Comparison of ENCODE assay signal across 13 cellular contexts in genomic region chr16:76976101-76976500, GRCh38.
A peak's percentile ranks its signal among the peaks of the same experiment; 100 is the strongest.
DNase-seq lines count a peak whose midpoint lies in the region; ATAC-seq and TF ChIP-seq lines count a peak whose summit lies in the region.
"Had no signal": no experiment of that assay in that cellular context is flagged by ENCODE, and none has a peak within 500 bp of the region (broad histone marks: within the 10 kb centered on the region; RNA-seq: fewer than 3 reads in every experiment).

No MANE protein-coding gene starts in this region.

- no peak for TF ChIP-seq POLR2A in gastroesophageal sphincter (IDR thresholded peaks at IDR 0.05)

- H3K27ac ChIP-seq in gastroesophageal sphincter = no peak overlapping the region
- H3K27ac ChIP-seq: 22Rv1, ascending aorta, SK-N-MC had no signal

- H3K36me3 ChIP-seq in gastroesophageal sphincter = no peaks in the 10 kb centered on the region
- H3K36me3 ChIP-seq: ascending aorta had no signal

- 44 to 90% methylated on average over 2 to 3 of the region's 3 CpGs for WGBS in gastroesophageal sphincter (ENCODE audit: low coverage in 1 of 2), 2 donors

- H3K4me3 ChIP-seq in gastroesophageal sphincter = no peak overlapping the region
- H3K4me3 ChIP-seq: ascending aorta, mucosa of descending colon, SK-N-MC had no signal

- no peaks in the 10 kb centered on the region for H3K27me3 ChIP-seq in gastroesophageal sphincter
- H3K27me3 ChIP-seq: ascending aorta had no signal

- no peak for TF ChIP-seq EP300 in gastroesophageal sphincter (IDR thresholded peaks at IDR 0.05)

- H3K4me1 ChIP-seq in gastroesophageal sphincter = no peaks in the 10 kb centered on the region
- H3K4me1 ChIP-seq: ascending aorta had no signal

- DNase-seq in NCI-H510A treated with DMSO at 0.1 percent for 48 hours (lab: John Stamatoyannopoulos, UW) (peak; percentile 5), NCI-H510A (lab: John Stamatoyannopoulos, UW) (no peak), amniotic epithelial cell (ENCODE audit: low read depth) (peak; percentile 26), EL (no peak), DMS153 (lab: John Stamatoyannopoulos, UW) (no peak)
- DNase-seq: KBM-7, mucosa of descending colon had no signal

- TF ChIP-seq CTCF in gastroesophageal sphincter (IDR thresholded peaks at IDR 0.05) = no peak

- no peaks in the 10 kb centered on the region for H3K9me3 ChIP-seq in gastroesophageal sphincter
- H3K9me3 ChIP-seq: ascending aorta, mucosa of descending colon had no signal

- ATAC-seq in GM21528 (IDR thresholded peaks at IDR 0.05; ENCODE audit: low FRiP score, unreplicated experiment) = peak; percentile 86
- peak; percentile 95 for ATAC-seq in HG03175 (IDR thresholded peaks at IDR 0.05; ENCODE audit: unreplicated experiment)
- no peak for ATAC-seq in gastroesophageal sphincter
- ATAC-seq: mucosa of descending colon had no signal

Comparison
In these comparisons a context has a peak if more than half of its experiments do, and no peak if none do; other contexts are left out.
1. DNase-seq: peak in NCI-H510A treated with DMSO at 0.1 percent for 48 hours (single experiment) and amniotic epithelial cell (single experiment); none in NCI-H510A (single experiment), EL (single experiment) and DMS153 (single experiment).